1 cellular context compared by ENCODE assay signal in genomic region chr5:128869970-128870747, GRCh38.
TF ChIP-seq lines count a peak whose summit lies in the region.

No MANE protein-coding gene starts in this region.

TF ChIP-seq in WTC11, 78 proteins besides CTCF, POLR2A, EP300 and RAD21 (continued from another document):
- no peak for TF ChIP-seq ETV6 (CRISPR knock-in tag; IDR thresholded peaks at IDR 0.05)
- TF ChIP-seq FOXJ3 (CRISPR knock-in tag; IDR thresholded peaks at IDR 0.05; ENCODE audit: borderline replicate concordance), result no peak
- no peak for TF ChIP-seq ZBTB43 (CRISPR knock-in tag; IDR thresholded peaks at IDR 0.05)
- no peak for TF ChIP-seq FOXP1 (CRISPR knock-in tag; IDR thresholded peaks at IDR 0.05; ENCODE audit: borderline replicate concordance)
- no peak for TF ChIP-seq ZBTB21 (CRISPR knock-in tag; IDR thresholded peaks at IDR 0.05; ENCODE audit: borderline replicate concordance)
